1 cellular context compared by ENCODE assay signal in genomic region chr10:62093863-62094291, GRCh38.
TF ChIP-seq lines count a peak whose summit lies in the region.

No MANE protein-coding gene starts in this region.

TF ChIP-seq in HepG2, 621 proteins besides CTCF, POLR2A, EP300 and RAD21 (continued from another document and continues in another):
- TF ChIP-seq ZNF580 (CRISPR knock-in tag; IDR thresholded peaks at IDR 0.05; ENCODE audit: borderline replicate concordance, low read depth) (no peak), SP140L (CRISPR knock-in tag; IDR thresholded peaks at IDR 0.05; ENCODE audit: borderline replicate concordance) (0 out of 2 replicates have a peak, but pooled peaks have one; percentile 25), ARID3A (IDR thresholded peaks at IDR 0.05; ENCODE audit: low read depth, low read length) (peak; percentile 79), ZNF354B (CRISPR knock-in tag; IDR thresholded peaks at IDR 0.05) (no peak), ZNF251 (CRISPR knock-in tag; IDR thresholded peaks at IDR 0.05) (no peak), MIXL1 (CRISPR knock-in tag; IDR thresholded peaks at IDR 0.05) (no peak), PCBP2 (optimal IDR thresholded peaks at IDR 0.05; ENCODE audit: low read depth, low read length, poor library complexity, severe bottlenecking) (no peak), ZNF101 (CRISPR knock-in tag; IDR thresholded peaks at IDR 0.05; ENCODE audit: borderline replicate concordance, low read depth) (no peak), ARNT2 (CRISPR knock-in tag; IDR thresholded peaks at IDR 0.05; ENCODE audit: low read depth) (no peak), MZF1 (CRISPR knock-in tag; IDR thresholded peaks at IDR 0.05; ENCODE audit: borderline replicate concordance) (no peak), ZNF367 (CRISPR knock-in tag; IDR thresholded peaks at IDR 0.05; ENCODE audit: borderline replicate concordance) (no peak), CERS6 (CRISPR knock-in tag; IDR thresholded peaks at IDR 0.05) (no peak), FOXO1 (CRISPR knock-in tag; IDR thresholded peaks at IDR 0.05) (peak; percentile 94), HOMEZ (CRISPR knock-in tag; IDR thresholded peaks at IDR 0.05; ENCODE audit: low read depth) (0 out of 2 replicates have a peak, but pooled peaks have one; percentile 44), ELF4 (CRISPR knock-in tag; IDR thresholded peaks at IDR 0.05; ENCODE audit: borderline replicate concordance) (no peak), ZHX1 (CRISPR knock-in tag; IDR thresholded peaks at IDR 0.05; ENCODE audit: low read depth) (no peak), ADNP (CRISPR knock-in tag; IDR thresholded peaks at IDR 0.05) (no peak), TCF7 (IDR thresholded peaks at IDR 0.05; ENCODE audit: low read depth) (peak; percentile 98), ATF7 (IDR thresholded peaks at IDR 0.05) (no peak), ATF7 (CRISPR knock-in tag; IDR thresholded peaks at IDR 0.05) (no peak), CEBPB (IDR thresholded peaks at IDR 0.05; ENCODE audit: borderline replicate concordance, low read depth, low read length) (no peak), ZNF326 (CRISPR knock-in tag; IDR thresholded peaks at IDR 0.05; ENCODE audit: borderline replicate concordance) (no peak), KLF16 (CRISPR knock-in tag; IDR thresholded peaks at IDR 0.05) (0 out of 4 replicates have a peak, but pooled peaks of 1 of the 2 experiments have one; percentile 32), ZNF468 (CRISPR knock-in tag; IDR thresholded peaks at IDR 0.05) (no peak), SCMH1 (CRISPR knock-in tag; IDR thresholded peaks at IDR 0.05; ENCODE audit: borderline replicate concordance) (no peak), TMF1 (CRISPR knock-in tag; IDR thresholded peaks at IDR 0.05; ENCODE audit: low read depth) (no peak), ZNF33B (CRISPR knock-in tag; IDR thresholded peaks at IDR 0.05) (no peak), ZNF589 (CRISPR knock-in tag; conservative IDR thresholded peaks at IDR 0.05) (no peak), HMGXB3 (CRISPR knock-in tag; IDR thresholded peaks at IDR 0.05; ENCODE audit: borderline replicate concordance) (no peak), ZNF331 (CRISPR knock-in tag; IDR thresholded peaks at IDR 0.05) (peak; percentile 75; the same call in 1 of the 2 replicates), ZFP91 (CRISPR knock-in tag; IDR thresholded peaks at IDR 0.05; ENCODE audit: borderline replicate concordance) (no peak), ZSCAN29 (CRISPR knock-in tag; conservative IDR thresholded peaks at IDR 0.05) (0 out of 2 replicates have a peak, but pooled peaks have one; percentile 47), HIC2 (CRISPR knock-in tag; IDR thresholded peaks at IDR 0.05; ENCODE audit: low read depth) (no peak), TBX2 (CRISPR knock-in tag; IDR thresholded peaks at IDR 0.05; ENCODE audit: borderline replicate concordance) (peak; percentile 71; the same call in 1 of the 2 replicates), HHEX (CRISPR knock-in tag; IDR thresholded peaks at IDR 0.05) (peak; percentile 48; the same call in 1 of the 2 replicates), PCBP1 (IDR thresholded peaks at IDR 0.05; ENCODE audit: borderline replicate concordance, low read depth, low read length) (no peak), JUND (CRISPR knock-in tag; IDR thresholded peaks at IDR 0.05) (no peak), THYN1 (CRISPR knock-in tag; IDR thresholded peaks at IDR 0.05; ENCODE audit: borderline replicate concordance, low read depth) (no peak)
- TF ChIP-seq, protein P1, sequence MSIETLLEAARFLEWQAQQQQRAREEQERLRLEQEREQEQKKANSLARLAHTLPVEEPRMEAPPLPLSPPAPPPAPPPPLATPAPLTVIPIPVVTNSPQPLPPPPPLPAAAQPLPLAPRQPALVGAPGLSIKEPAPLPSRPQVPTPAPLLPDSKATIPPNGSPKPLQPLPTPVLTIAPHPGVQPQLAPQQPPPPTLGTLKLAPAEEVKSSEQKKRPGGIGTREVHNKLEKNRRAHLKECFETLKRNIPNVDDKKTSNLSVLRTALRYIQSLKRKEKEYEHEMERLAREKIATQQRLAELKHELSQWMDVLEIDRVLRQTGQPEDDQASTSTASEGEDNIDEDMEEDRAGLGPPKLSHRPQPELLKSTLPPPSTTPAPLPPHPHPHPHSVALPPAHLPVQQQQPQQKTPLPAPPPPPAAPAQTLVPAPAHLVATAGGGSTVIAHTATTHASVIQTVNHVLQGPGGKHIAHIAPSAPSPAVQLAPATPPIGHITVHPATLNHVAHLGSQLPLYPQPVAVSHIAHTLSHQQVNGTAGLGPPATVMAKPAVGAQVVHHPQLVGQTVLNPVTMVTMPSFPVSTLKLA (IDR thresholded peaks at IDR 0.05) = no peak
- TF ChIP-seq, protein P2, sequence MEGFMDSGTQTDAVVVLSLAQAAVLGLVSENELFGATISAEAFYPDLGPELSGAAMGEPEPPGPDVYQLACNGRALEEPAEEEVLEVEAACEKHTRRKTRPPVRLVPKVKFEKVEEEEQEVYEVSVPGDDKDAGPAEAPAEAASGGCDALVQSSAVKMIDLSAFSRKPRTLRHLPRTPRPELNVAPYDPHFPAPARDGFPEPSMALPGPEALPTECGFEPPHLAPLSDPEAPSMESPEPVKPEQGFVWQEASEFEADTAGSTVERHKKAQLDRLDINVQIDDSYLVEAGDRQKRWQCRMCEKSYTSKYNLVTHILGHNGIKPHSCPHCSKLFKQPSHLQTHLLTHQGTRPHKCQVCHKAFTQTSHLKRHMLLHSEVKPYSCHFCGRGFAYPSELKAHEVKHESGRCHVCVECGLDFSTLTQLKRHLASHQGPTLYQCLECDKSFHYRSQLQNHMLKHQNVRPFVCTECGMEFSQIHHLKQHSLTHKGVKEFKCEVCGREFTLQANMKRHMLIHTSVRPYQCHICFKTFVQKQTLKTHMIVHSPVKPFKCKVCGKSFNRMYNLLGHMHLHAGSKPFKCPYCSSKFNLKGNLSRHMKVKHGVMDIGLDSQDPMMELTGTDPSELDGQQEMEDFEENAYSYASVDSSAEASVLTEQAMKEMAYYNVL (CRISPR knock-in tag; IDR thresholded peaks at IDR 0.05; ENCODE audit: borderline replicate concordance) = peak; percentile 38; the same call in 1 of the 2 replicates
- TF ChIP-seq, protein P3, sequence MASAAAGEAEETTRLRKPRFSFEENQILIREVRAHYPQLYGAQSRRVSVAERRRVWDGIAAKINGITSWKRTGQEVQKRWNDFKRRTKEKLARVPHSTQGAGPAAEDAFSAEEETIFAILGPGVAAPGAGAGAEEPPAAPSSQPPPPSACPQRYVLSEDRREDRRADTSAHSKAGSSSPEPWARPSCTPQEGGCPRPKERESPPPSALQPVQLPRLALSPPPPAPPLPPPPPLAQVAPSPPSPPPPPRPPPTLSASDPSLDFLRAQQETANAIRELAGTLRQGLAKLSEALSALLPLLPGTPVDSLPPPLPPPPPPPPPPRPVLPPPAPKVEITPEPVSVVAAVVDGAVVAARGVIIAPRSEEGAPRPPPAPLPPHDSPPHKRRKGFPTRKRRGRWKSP (CRISPR knock-in tag; IDR thresholded peaks at IDR 0.05) = no peak
